ENCODE assay signal across 17 cellular contexts in genomic region chr14:105878554-105878953, GRCh38.
DNase-seq lines count a peak whose midpoint lies in the region; ATAC-seq and TF ChIP-seq lines count a peak whose summit lies in the region.
"Had no signal": no experiment of that assay in that cellular context is flagged by ENCODE, and none has a peak within 500 bp of the region (broad histone marks: within the 10 kb centered on the region; RNA-seq: fewer than 3 reads in every experiment).

No MANE protein-coding gene starts in this region.

- no peaks in the 10 kb centered on the region for H3K36me3 Mint-ChIP-seq in activated T-cell treated with anti-CD3 and anti-CD28 coated beads, Interleukin-2, amount 50 U/mL, for 4 hours (ENCODE audit: insufficient read depth)
- no peaks in the 10 kb centered on the region for H3K36me3 Mint-ChIP-seq in osteocyte (ENCODE audit: unreplicated experiment)
- H3K36me3 Mint-ChIP-seq in immature natural killer cell = no peaks in the 10 kb centered on the region

- no peaks in the 10 kb centered on the region for H3K9me3 ChIP-seq in adrenal gland (replicated peaks in 1 of 3)
- H3K9me3 ChIP-seq in WERI-Rb-1 (ENCODE audit: severe bottlenecking) = no peaks in the 10 kb centered on the region
- H3K9me3 ChIP-seq: BLaER1 treated with 17β-estradiol and CSF1 and Interleukin-3, amounts not matched to agents 10 nM and 100 nM had no signal

- H3K27me3 ChIP-seq in adrenal gland (no peaks in the 10 kb centered on the region), WERI-Rb-1 (ENCODE audit: insufficient read depth, low read depth, severe bottlenecking) (peaks cover 90% of the 10 kb centered on the region)
- H3K27me3 ChIP-seq: BLaER1 treated with 17β-estradiol and CSF1 and Interleukin-3, amounts not matched to agents 10 nM and 100 nM had no signal

- intact Hi-C loops in adrenal gland (cut with DNase I) = no loop called here

- 78 to 92% (median 81%) methylated on average over 13 of the region's 13 CpGs for WGBS in adrenal gland, 4 donors

- H3K4me1 ChIP-seq in adrenal gland (replicated peaks in 1 of 2) = no peaks in the 10 kb centered on the region
- H3K4me1 ChIP-seq: BLaER1 treated with 17β-estradiol and CSF1 and Interleukin-3, amounts not matched to agents 10 nM and 100 nM had no signal

- H3K27ac Mint-ChIP-seq in osteocyte (ENCODE audit: unreplicated experiment) (no peak overlapping the region), immature natural killer cell (no peak overlapping the region)
- H3K27ac Mint-ChIP-seq: GM23338 had no signal

- no peaks in the 10 kb centered on the region for H3K36me3 ChIP-seq in adrenal gland (replicated peaks in 1 of 2)
- no peaks in the 10 kb centered on the region for H3K36me3 ChIP-seq in WERI-Rb-1
- H3K36me3 ChIP-seq: BLaER1 treated with 17β-estradiol and CSF1 and Interleukin-3, amounts not matched to agents 10 nM and 100 nM had no signal

- TF ChIP-seq POLR2A in adrenal gland (IDR thresholded peaks at IDR 0.05) = no peak

- no peak overlapping the region for H3K27ac ChIP-seq in adrenal gland
- no peak overlapping the region for H3K27ac ChIP-seq in WERI-Rb-1
- H3K27ac ChIP-seq: BLaER1 treated with 17β-estradiol and CSF1 and Interleukin-3, amounts not matched to agents 10 nM and 100 nM had no signal

- H3K9me3 Mint-ChIP-seq in activated T-cell treated with anti-CD3 and anti-CD28 coated beads, Interleukin-2, amount 50 U/mL, for 4 hours = no peaks in the 10 kb centered on the region
- H3K9me3 Mint-ChIP-seq in osteocyte (ENCODE audit: unreplicated experiment) (peaks cover 38% of the 10 kb centered on the region), immature natural killer cell (peaks cover 0 to 2% (median 0%) of the 10 kb centered on the region in 6 donors)

- H3K27me3 Mint-ChIP-seq in activated T-cell treated with anti-CD3 and anti-CD28 coated beads, Interleukin-2, amount 50 U/mL, for 4 hours (ENCODE audit: low read depth) = peaks cover 36% of the 10 kb centered on the region
- H3K27me3 Mint-ChIP-seq in osteocyte (ENCODE audit: unreplicated experiment) (no peaks in the 10 kb centered on the region), immature natural killer cell (ENCODE audit: low read depth in 3 of 3) (peaks cover 0 to 17% (median 7%) of the 10 kb centered on the region in 3 donors)

- H3K4me3 ChIP-seq in adrenal gland (no peak overlapping the region), WERI-Rb-1 (ENCODE audit: low read depth, low read length) (no peak overlapping the region)
- H3K4me3 ChIP-seq: BLaER1 treated with 17β-estradiol and CSF1 and Interleukin-3, amounts not matched to agents 10 nM and 100 nM; GM23338 had no signal

- ATAC-seq in activated T-cell treated with anti-CD3 and anti-CD28 coated beads, Interleukin-2, amount 50 U/mL, for 4 hours = no peak
- no peak for ATAC-seq in GM21360 (IDR thresholded peaks at IDR 0.05; ENCODE audit: unreplicated experiment)
- ATAC-seq: GM23338 had no signal

- H3K4me3 Mint-ChIP-seq in activated T-cell treated with anti-CD3 and anti-CD28 coated beads, Interleukin-2, amount 50 U/mL, for 4 hours = no peak overlapping the region
- no peak overlapping the region for H3K4me3 Mint-ChIP-seq in osteocyte (ENCODE audit: unreplicated experiment)
- no peak overlapping the region for H3K4me3 Mint-ChIP-seq in immature natural killer cell
- H3K4me3 Mint-ChIP-seq: GM23338 had no signal

- TF ChIP-seq CTCF in adrenal gland (IDR thresholded peaks at IDR 0.05) (no peak), osteocyte (IDR thresholded peaks at IDR 0.05) (no peak), WERI-Rb-1 (IDR thresholded peaks at IDR 0.05; ENCODE audit: low read depth, low read length) (no peak)

- H3K4me1 Mint-ChIP-seq in activated T-cell treated with anti-CD3 and anti-CD28 coated beads, Interleukin-2, amount 50 U/mL, for 4 hours (ENCODE audit: low read depth) = no peaks in the 10 kb centered on the region
- H3K4me1 Mint-ChIP-seq in osteocyte (ENCODE audit: unreplicated experiment) = no peaks in the 10 kb centered on the region
- no peaks in the 10 kb centered on the region for H3K4me1 Mint-ChIP-seq in immature natural killer cell
- H3K4me1 Mint-ChIP-seq: GM23338 had no signal

- peak; percentile 1 for DNase-seq in activated T-cell treated with anti-CD3 and anti-CD28 coated beads, Interleukin-2, amount 50 U/mL, for 4 hours
- DNase-seq in activated T-cell treated with anti-CD3 and anti-CD28 coated beads for 4 hours = no peak
- peak in 4 of 7 donors; percentile 1 to 30 (median 3) for DNase-seq in adrenal gland
- peak; percentile 82 for DNase-seq in osteocyte (ENCODE audit: extremely low spot score, unreplicated experiment)
- peak; percentile 30 for DNase-seq in ureter (ENCODE audit: low spot score)
- DNase-seq in immature natural killer cell = no peak
- no peak for DNase-seq in WERI-Rb-1
- DNase-seq: DMS79 treated with DMSO at 0.1 percent for 48 hours, MV-4-11, NCI-H1417 treated with DMSO at 0.1 percent for 48 hours, NCI-H1930, NCI-H2171 treated with DMSO at 0.1 percent for 48 hours, NCI-H748 treated with DMSO at 0.1 percent for 48 hours, OCI-M1 had no signal

Comparison
In these comparisons a context has a peak if more than half of its experiments do, and no peak if none do; other contexts are left out.
1. DNase-seq: peak in activated T-cell treated with anti-CD3 and anti-CD28 coated beads, Interleukin-2, amount 50 U/mL, for 4 hours (single experiment), adrenal gland (4 of 7), osteocyte (single experiment) and ureter (single experiment); none in activated T-cell treated with anti-CD3 and anti-CD28 coated beads for 4 hours (single experiment), immature natural killer cell (0 of 3) and WERI-Rb-1 (single experiment).